1 cellular context compared by ENCODE assay signal in the genomic region with DNA sequence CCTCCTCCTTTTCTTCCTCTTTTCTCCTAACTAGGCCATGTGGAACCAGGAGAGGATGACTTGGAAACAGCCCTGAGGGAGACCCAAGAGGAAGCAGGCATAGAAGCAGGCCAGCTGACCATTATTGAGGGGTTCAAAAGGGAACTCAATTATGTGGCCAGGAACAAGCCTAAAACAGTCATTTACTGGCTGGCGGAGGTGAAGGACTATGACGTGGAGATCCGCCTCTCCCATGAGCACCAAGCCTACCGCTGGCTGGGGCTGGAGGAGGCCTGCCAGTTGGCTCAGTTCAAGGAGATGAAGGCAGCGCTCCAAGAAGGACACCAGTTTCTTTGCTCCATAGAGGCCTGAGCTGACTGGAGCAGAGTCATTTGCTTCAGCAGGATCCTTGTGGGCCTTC.
TF ChIP-seq lines count a peak whose summit lies in the region.

No MANE protein-coding gene starts in this region.

TF ChIP-seq in HepG2, 621 proteins besides CTCF, POLR2A, EP300 and RAD21:
- TF ChIP-seq MEIS1 (CRISPR knock-in tag; IDR thresholded peaks at IDR 0.05; ENCODE audit: borderline replicate concordance) = 0 out of 2 replicates have a peak, but pooled peaks have one; percentile 40
- no peak for TF ChIP-seq ZKSCAN5 (CRISPR knock-in tag; IDR thresholded peaks at IDR 0.05)
- TF ChIP-seq HDAC1 (CRISPR knock-in tag; IDR thresholded peaks at IDR 0.05) = no peak
- TF ChIP-seq CREB1 (IDR thresholded peaks at IDR 0.05) = no peak
- TF ChIP-seq CREB1 (CRISPR knock-in tag; IDR thresholded peaks at IDR 0.05) = no peak
- TF ChIP-seq DR1 (CRISPR knock-in tag; IDR thresholded peaks at IDR 0.05) = no peak
